In the genomic region with DNA sequence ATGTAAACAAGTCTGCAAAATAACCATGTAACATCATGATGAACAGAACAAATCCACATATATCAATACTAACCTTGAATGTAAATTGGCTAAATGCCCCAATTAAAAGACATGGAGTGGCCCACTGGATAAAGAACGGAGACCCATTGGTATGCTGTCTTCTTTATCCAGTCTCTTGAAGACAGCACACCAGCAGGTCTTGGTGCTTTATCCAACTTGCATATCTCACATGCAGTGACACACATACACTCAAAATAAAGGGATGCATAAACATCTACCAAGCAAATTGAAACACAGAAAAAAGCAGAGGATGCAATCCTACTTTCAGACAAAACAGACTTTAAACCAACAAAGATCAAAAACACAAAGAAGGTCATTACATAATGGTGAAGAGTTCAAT, we compare ENCODE assay signal across 33 cellular contexts. TPM values are rescaled to one million over a fixed set of nuclear protein-coding genes. Genes with fewer than 3 reads are reported as not detected.
DNase-seq lines count a peak whose midpoint lies in the region; ATAC-seq, FAIRE-seq and TF ChIP-seq lines count a peak whose summit lies in the region.
"Had no signal": no experiment of that assay in that cellular context is flagged by ENCODE, and none has a peak within 500 bp of the region (broad histone marks: within the 10 kb centered on the region; RNA-seq: fewer than 3 reads in every experiment).

No MANE protein-coding gene starts in this region.

- 88% methylated on average over 1 of the region's 1 CpG for WGBS in GM12878 (ENCODE audit: insufficient coverage, insufficient replicate concordance, low lambda C conversion rate, missing lambda C conversion rate)

- no peaks in the 10 kb centered on the region for H3K9me3 ChIP-seq in HEK293 (ENCODE audit: control insufficient read depth, insufficient read depth, low read depth, low read length)
- H3K9me3 ChIP-seq in GM12878 (replicated peaks; ENCODE audit: control insufficient read depth, insufficient read depth, low read length): peaks cover 4% of the 10 kb centered on the region; the same call in 2 of the 3 replicates
- no peaks in the 10 kb centered on the region for H3K9me3 ChIP-seq in T-helper 17 cell (ENCODE audit: control insufficient read depth, low read length, poor library complexity, severe bottlenecking)
- H3K9me3 ChIP-seq: A549, BE2C, Caco-2 had no signal

- no peaks in the 10 kb centered on the region for H3K36me3 Mint-ChIP-seq in T-helper 17 cell (ENCODE audit: low read depth)
- H3K36me3 Mint-ChIP-seq: CD14-positive monocyte; CD4-positive, alpha-beta memory T cell; CD4-positive, CD25-positive, alpha-beta regulatory T cell; CD8-positive, alpha-beta memory T cell had no signal

- H3K27ac ChIP-seq in HEK293 (ENCODE audit: extremely low read depth, low read depth, low read length) (no peak overlapping the region), GM12878 (ENCODE audit: control insufficient read depth, insufficient read depth) (no peak overlapping the region)
- H3K27ac ChIP-seq: 22Rv1; A549; BLaER1; BLaER1 treated with 17β-estradiol and CSF1 and Interleukin-3, amounts not matched to agents 10 nM and 100 nM; C4-2B had no signal

- TF ChIP-seq CTCF in HEK293 (tag by site-specific recombination; IDR thresholded peaks at IDR 0.05): no peak
- TF ChIP-seq CTCF in GM12878 (IDR thresholded peaks at IDR 0.05 in 2 of 3, conservative IDR thresholded peaks at IDR 0.05 in 1 of 3; ENCODE audit: control insufficient read depth in 2 of 3, extremely low read depth in 1 of 3, insufficient read depth in 1 of 3, low read depth in 3 of 3, low read length in 3 of 3): no peak

- no peak overlapping the region for H3K4me3 Mint-ChIP-seq in T-helper 17 cell
- H3K4me3 Mint-ChIP-seq: B cell; CD14-positive monocyte; CD4-positive, alpha-beta memory T cell; CD4-positive, alpha-beta T cell; CD4-positive, CD25-positive, alpha-beta regulatory T cell; CD8-positive, alpha-beta memory T cell; CD8-positive, alpha-beta T cell had no signal

- no peaks in the 10 kb centered on the region for H4K20me1 ChIP-seq in GM12878 (ENCODE audit: control insufficient read depth, insufficient read depth)
- H4K20me1 ChIP-seq: BLaER1; BLaER1 treated with 17β-estradiol and CSF1 and Interleukin-3, amounts not matched to agents 10 nM and 100 nM had no signal

- H3K4me1 ChIP-seq in HEK293 (ENCODE audit: control insufficient read depth, insufficient read depth, low read length): no peaks in the 10 kb centered on the region
- no peaks in the 10 kb centered on the region for H3K4me1 ChIP-seq in GM12878 (ENCODE audit: control insufficient read depth, insufficient read depth, low read length)
- H3K4me1 ChIP-seq: A549, BE2C, Caco-2 had no signal

- no peaks in the 10 kb centered on the region for H3K4me1 Mint-ChIP-seq in T-helper 17 cell
- H3K4me1 Mint-ChIP-seq: CD4-positive, alpha-beta memory T cell; CD4-positive, CD25-positive, alpha-beta regulatory T cell; CD8-positive, alpha-beta memory T cell had no signal

- CTCF ChIA-PET in HEK293 (lab: Yijun Ruan, JAX) (no interaction called here), GM12878 (lab: Yijun Ruan, JAX) (interaction anchor here (0.7 to 1.2 kb wide), 2 partner anchors 199 to 208 kb away, joined by 3 read pairs; no protein-coding TSS in a partner anchor)

- no peak overlapping the region for H3K4me2 ChIP-seq in GM12878 (ENCODE audit: control insufficient read depth, insufficient read depth)
- H3K4me2 ChIP-seq: A549; BLaER1; BLaER1 treated with 17β-estradiol and CSF1 and Interleukin-3, amounts not matched to agents 10 nM and 100 nM had no signal

- SMC1A ChIA-PET in GM12878 (lab: Charles Lee; ENCODE audit: uncharacterized antibody, unreplicated experiment): no interaction called here

- no peak overlapping the region for H2AFZ ChIP-seq in GM12878 (ENCODE audit: control insufficient read depth, low read depth, low read length)

- H3K27me3 Mint-ChIP-seq in T-helper 17 cell: no peaks in the 10 kb centered on the region
- H3K27me3 Mint-ChIP-seq: B cell; CD4-positive, CD25-positive, alpha-beta regulatory T cell had no signal

- no peak overlapping the region for H3K9ac ChIP-seq in GM12878 (ENCODE audit: control insufficient read depth, insufficient read depth, low read length)
- H3K9ac ChIP-seq: BLaER1; BLaER1 treated with 17β-estradiol and CSF1 and Interleukin-3, amounts not matched to agents 10 nM and 100 nM had no signal

- no peak for ATAC-seq in GM12878
- no peak for ATAC-seq in T-helper 17 cell
- ATAC-seq: A549; CD8-positive, alpha-beta T cell had no signal

- H3K4me3 ChIP-seq in HEK293 (ENCODE audit: low read depth, low read length) (no peak overlapping the region), GM12878 (no peak overlapping the region)
- H3K4me3 ChIP-seq: A549; BLaER1; BLaER1 treated with 17β-estradiol and CSF1 and Interleukin-3, amounts not matched to agents 10 nM and 100 nM had no signal

- in situ Hi-C loops in GM12878 (cut with MboI): no loop called here

- BruUV-seq in GM12878 (replicated peaks; lab: Mats Ljungman, UMichigan): no TSS peak

- no peak for TF ChIP-seq RAD21 in GM12878 (IDR thresholded peaks at IDR 0.05; ENCODE audit: insufficient read depth, low read depth, low read length)

- intact Hi-C loops in GM12878 (cut with micrococcal nuclease; ENCODE audit: unreplicated experiment): no loop called here

- H3K27me3 ChIP-seq in GM12878 (replicated peaks in 1 of 2; ENCODE audit: control insufficient read depth in 2 of 2, insufficient read depth in 2 of 2, low read length in 1 of 2): no peaks in the 10 kb centered on the region
- H3K27me3 ChIP-seq: BE2C; BLaER1; BLaER1 treated with 17β-estradiol and CSF1 and Interleukin-3, amounts not matched to agents 10 nM and 100 nM had no signal

- no peak for TF ChIP-seq EP300 in GM12878 (IDR thresholded peaks at IDR 0.05; ENCODE audit: borderline replicate concordance in 1 of 2, control insufficient read depth in 1 of 2, low read depth in 2 of 2, low read length in 2 of 2)

- no peaks in the 10 kb centered on the region for H3K79me2 ChIP-seq in GM12878 (ENCODE audit: control insufficient read depth, insufficient read depth, low read length)

- POLR2A ChIA-PET in HEK293 (lab: Yijun Ruan, JAX): no interaction called here
- POLR2A ChIA-PET in GM12878 (lab: Charles Lee): no interaction called here

- no peak overlapping the region for H3K27ac Mint-ChIP-seq in T-helper 17 cell
- H3K27ac Mint-ChIP-seq: B cell; CD14-positive monocyte; CD4-positive, alpha-beta memory T cell; CD4-positive, alpha-beta T cell; CD8-positive, alpha-beta memory T cell; CD8-positive, alpha-beta T cell had no signal

- TF ChIP-seq POLR2A in GM12878 (IDR thresholded peaks at IDR 0.05; ENCODE audit: low read depth, low read length): no peak

- DNase-seq in GM12878 (ENCODE audit: low read depth, low spot score) (no peak), DMS53 treated with DMSO at 0.1 percent for 48 hours (lab: John Stamatoyannopoulos, UW; ENCODE audit: unreplicated experiment) (no peak), T-helper 17 cell (no peak)
- DNase-seq: 8988T; ACHN; AML-193; BE2C; C1 segment of cervical spinal cord; Caco-2; Calu3; CD4-positive, alpha-beta memory T cell; CD4-positive, alpha-beta T cell; CD4-positive, CD25-positive, alpha-beta regulatory T cell; CD8-positive, alpha-beta memory T cell; CD8-positive, alpha-beta T cell; COR-L47; DMS 273 treated with DMSO at 0.1 percent for 48 hours; DMS153; DMS53; DMS79; DMS79 treated with DMSO at 0.1 percent for 48 hours; DND-41; EL had no signal

- H3K36me3 ChIP-seq in HEK293 (ENCODE audit: control insufficient read depth in 2 of 2, insufficient read depth in 1 of 2, low read length in 2 of 2) (no peaks in the 10 kb centered on the region), GM12878 (ENCODE audit: control insufficient read depth in 2 of 2, insufficient read depth in 2 of 2, low read length in 1 of 2) (no peaks in the 10 kb centered on the region)
- H3K36me3 ChIP-seq: BE2C; BLaER1; BLaER1 treated with 17β-estradiol and CSF1 and Interleukin-3, amounts not matched to agents 10 nM and 100 nM had no signal

- no peak for FAIRE-seq in GM12878 (lab: Jason Lieb, UNC)
- FAIRE-seq: A204.1, A549, D721Med had no signal

- RAD21 ChIA-PET in GM12878 (lab: Charles Lee; ENCODE audit: unreplicated experiment): no interaction called here

RNA-seq across cellular contexts. Expression of gene EPB41L2, which starts 30.3 kb away (rescaled TPM):
- 200 and 217 TPM in 2 replicates for total RNA-seq in GM12878 (2013; cell fraction: nucleolus; rRNA removed)
- 16.9 and 17.8 TPM in 2 replicates for total RNA-seq in GM12878 (2014; rRNA removed)
- total RNA-seq in GM12878 (2014; rRNA removed; fragmentation: Illumina TruSeq; extraction: Trizol): 18.3 and 18.9 TPM in 2 replicates
- total RNA-seq in GM12878 (2021): 24.6 and 35.9 TPM in 2 replicates
- polyA plus RNA-seq in GM12878 (2011; ENCODE audit: low read depth): 13.8 TPM
- polyA plus RNA-seq in GM12878 (2011; rRNA removed): 41.6 and 53.5 TPM in 2 replicates
- 33.8 and 46.2 TPM in 2 replicates for polyA plus RNA-seq in GM12878 (2011; cell fraction: cytosol; rRNA removed)
- 49.6 and 64.8 TPM in 2 replicates for polyA plus RNA-seq in GM12878 (2011; cell fraction: nucleus; rRNA removed)
- polyA plus RNA-seq in GM12878 (2012): 18.9 and 22.3 TPM in 2 replicates
- polyA plus RNA-seq in GM12878 (2014; fragmentation: Illumina TruSeq; extraction: Trizol): 33.6 and 37.7 TPM in 2 replicates
- 10 to 100 TPM in 1 of 2 experiments, 1 to 10 TPM in 1; 7.4 to 10.3 TPM for polyA plus RNA-seq in GM12878 (2014; fragmentation: Nextera tagmentation; extraction: Ambion mirVana)
- polyA plus RNA-seq in GM12878 (2014; rRNA removed): 19.1 and 19.5 TPM in 2 replicates
- polyA plus RNA-seq in GM12878 (2016; fragmentation: Nextera tagmentation; extraction: Ambion mirVana): 10 to 100 TPM; 18.8 to 21.2 TPM
- polyA minus RNA-seq in GM12878 (2011; rRNA and poly(A)+ RNA removed): 77.2 and 83.8 TPM in 2 replicates
- 22.1 and 31.7 TPM in 2 replicates for polyA minus RNA-seq in GM12878 (2011; cell fraction: cytosol; rRNA and poly(A)+ RNA removed)
- 48.2 and 75.6 TPM in 2 replicates for polyA minus RNA-seq in GM12878 (2011; cell fraction: nucleus; rRNA and poly(A)+ RNA removed)
- total RNA-seq in T-helper 17 cell: 10 to 100 TPM; 14.0 to 20.5 TPM

RNA-seq across cellular contexts. Expression of gene AKAP7, which starts 41.9 kb away (rescaled TPM):
- 0.40 TPM in 1 of 2 replicates, not detected in the other for total RNA-seq in GM12878 (2013; cell fraction: nucleolus; rRNA removed)
- total RNA-seq in GM12878 (2014; rRNA removed) (0.06 and 0.22 TPM in 2 replicates), GM12878 (2014; rRNA removed; fragmentation: Illumina TruSeq; extraction: Trizol) (0.37 and 0.58 TPM in 2 replicates), GM12878 (2021) (0.21 and 0.33 TPM in 2 replicates), T-helper 17 cell (10 to 100 TPM in 1 of 2 donors, 1 to 10 TPM in 1; 3.9 to 11.6 TPM)
- 0.12 TPM for polyA plus RNA-seq in GM12878 (2011; ENCODE audit: low read depth)
- polyA plus RNA-seq in GM12878 (2011; rRNA removed) (0.12 and 0.40 TPM in 2 replicates), GM12878 (2014; fragmentation: Illumina TruSeq; extraction: Trizol) (0.28 and 1.1 TPM in 2 replicates), GM12878 (2014; fragmentation: Nextera tagmentation; extraction: Ambion mirVana) (under 1 TPM; 0.32 to 0.38 TPM), GM12878 (2014; rRNA removed) (0.20 and 0.28 TPM in 2 replicates), GM12878 (2016; fragmentation: Nextera tagmentation; extraction: Ambion mirVana) (under 1 TPM in 1 of 2 experiments, not detected in 1; 0.21 TPM)
- polyA plus RNA-seq in GM12878 (2011; cell fraction: cytosol; rRNA removed): 0.03 TPM in 1 of 2 replicates, not detected in the other
- polyA plus RNA-seq in GM12878 (2011; cell fraction: nucleus; rRNA removed): not detected in 2 replicates
- polyA plus RNA-seq in GM12878 (2012): 0.37 and 0.51 TPM in 2 replicates
- polyA minus RNA-seq in GM12878 (2011; rRNA and poly(A)+ RNA removed): 0.51 TPM in 1 of 2 replicates, not detected in the other
- polyA minus RNA-seq in GM12878 (2011; cell fraction: cytosol; rRNA and poly(A)+ RNA removed): not detected in 2 replicates
- not detected in 2 replicates for polyA minus RNA-seq in GM12878 (2011; cell fraction: nucleus; rRNA and poly(A)+ RNA removed)
